ENCODE assay signal across 23 cellular contexts in the genomic region with DNA sequence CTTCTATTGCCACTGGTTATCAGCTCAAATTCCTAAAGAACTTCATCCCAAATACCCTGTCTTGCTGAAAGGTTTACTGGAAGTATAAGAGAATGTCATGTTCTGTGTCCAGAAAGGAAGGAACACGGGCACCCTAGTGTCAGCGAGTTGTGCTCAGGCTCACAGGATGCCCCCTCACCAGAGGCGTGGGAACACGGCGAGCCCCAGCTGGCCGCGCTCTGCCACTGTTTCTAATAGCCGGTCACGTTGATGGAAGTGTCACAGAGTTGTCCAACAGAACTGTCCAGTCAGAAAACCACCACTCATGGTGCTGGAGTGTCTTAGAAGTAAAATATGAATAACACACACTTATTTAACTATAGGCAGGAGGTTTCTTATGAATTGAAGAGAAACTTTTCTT.
DNase-seq lines count a peak whose midpoint lies in the region; ATAC-seq, FAIRE-seq and TF ChIP-seq lines count a peak whose summit lies in the region.
"Had no signal": no experiment of that assay in that cellular context is flagged by ENCODE, and none has a peak within 500 bp of the region (broad histone marks: within the 10 kb centered on the region; RNA-seq: fewer than 3 reads in every experiment).

No MANE protein-coding gene starts in this region.

- WGBS in GM12878 (ENCODE audit: insufficient coverage, insufficient replicate concordance, low lambda C conversion rate, missing lambda C conversion rate), result 89% methylated on average over 9 of the region's 9 CpGs

- no peak for FAIRE-seq in GM12878 (lab: Jason Lieb, UNC)
- FAIRE-seq: astrocyte had no signal

- TSS peak; percentile 28 for BruUV-seq in GM12878 (replicated peaks; lab: Mats Ljungman, UMichigan)

- intact Hi-C loops in activated B cell treated with CpG ODN at 0.5 μM for 24 hours (cut with micrococcal nuclease) (no loop called here), GM12878 (cut with micrococcal nuclease; ENCODE audit: unreplicated experiment) (no loop called here)

- no peak overlapping the region for H2AFZ ChIP-seq in GM12878 (ENCODE audit: control insufficient read depth, low read depth, low read length)

- no peaks in the 10 kb centered on the region; the same call in 1 of the 2 replicates for H3K79me2 ChIP-seq in GM12878 (ENCODE audit: control insufficient read depth, insufficient read depth, low read length)

- no peak for TF ChIP-seq CTCF in activated B cell treated with CpG ODN at 0.5 μM for 24 hours (IDR thresholded peaks at IDR 0.05)
- no peak for TF ChIP-seq CTCF in GM12878 (IDR thresholded peaks at IDR 0.05 in 2 of 3, conservative IDR thresholded peaks at IDR 0.05 in 1 of 3; ENCODE audit: control insufficient read depth in 2 of 3, extremely low read depth in 1 of 3, insufficient read depth in 1 of 3, low read depth in 3 of 3, low read length in 3 of 3)

- no peak overlapping the region for H3K9ac ChIP-seq in GM12878 (ENCODE audit: control insufficient read depth, insufficient read depth, low read length)

- CTCF ChIA-PET in activated B cell treated with CpG ODN at 0.5 μM for 24 hours (lab: Charles Lee) (interaction anchor here (1.8 kb wide), 1 partner anchor 41 kb away, joined by 5 read pairs; no protein-coding TSS in a partner anchor), GM12878 (lab: Yijun Ruan, JAX) (interaction anchor here (0.7 to 3.9 kb wide), 8 partner anchors 9 to 213 kb away, joined by 3 to 12 read pairs (median 4); no protein-coding TSS in a partner anchor)

- H3K4me3 Mint-ChIP-seq in activated naive CD4-positive, alpha-beta T cell treated with anti-CD3 and anti-CD28 coated beads, Interleukin-2, amount 50 U/mL, for 24 hours, result peak overlapping the region; percentile 33
- H3K4me3 Mint-ChIP-seq in activated B cell treated with CpG ODN at 0.5 μM for 24 hours, result no peak overlapping the region
- H3K4me3 Mint-ChIP-seq in stimulated activated naive B cell treated with anti-CD40 and anti-IgM and Interleukin-4, amounts not matched to agents 10 μg/mL and 1 μg/mL and 100 μg/mL, for 72 hours, result no peak overlapping the region
- H3K4me3 Mint-ChIP-seq: dendritic cell treated with granulocyte-macrophage colony-stimulating factor and Interleukin-4, amounts not matched to agents 40 ng/mL and 50 ng/mL, for 4 days; HFFc6 had no signal

- H3K4me1 ChIP-seq in GM12878 (ENCODE audit: control insufficient read depth, insufficient read depth, low read length), result no peaks in the 10 kb centered on the region
- H3K4me1 ChIP-seq: lower lobe of right lung had no signal

- H3K9me3 ChIP-seq in GM12878 (replicated peaks; ENCODE audit: control insufficient read depth, insufficient read depth, low read length), result no peaks in the 10 kb centered on the region
- H3K9me3 ChIP-seq: lower lobe of right lung had no signal

- in situ Hi-C loops in GM12878 (cut with MboI), result no loop called here

- no peak for DNase-seq in activated naive CD4-positive, alpha-beta T cell treated with anti-CD3 and anti-CD28 coated beads, Interleukin-2, amount 50 U/mL, for 16 hours
- DNase-seq in activated B cell treated with CpG ODN at 0.5 μM for 24 hours (no peak), GM12878 (ENCODE audit: low read depth, low spot score) (no peak), NCI-H748 treated with DMSO at 0.1 percent for 48 hours (lab: John Stamatoyannopoulos, UW) (no peak), MV-4-11 (lab: John Stamatoyannopoulos, UW) (no peak)
- no peak for DNase-seq in stimulated activated naive B cell treated with anti-CD40 and anti-IgM and Interleukin-4, amounts not matched to agents 10 μg/mL and 1 μg/mL and 100 μg/mL, for 72 hours
- DNase-seq: activated gamma-delta T cell, caudate nucleus, glutamatergic neuron, HFFc6, lower lobe of right lung, NCI-H2081, NCI-H226, T1000, trophoblast cell had no signal

- no peak for TF ChIP-seq EP300 in GM12878 (IDR thresholded peaks at IDR 0.05; ENCODE audit: borderline replicate concordance in 1 of 2, control insufficient read depth in 1 of 2, low read depth in 2 of 2, low read length in 2 of 2)

- no peaks in the 10 kb centered on the region for H3K27me3 ChIP-seq in GM12878 (replicated peaks in 1 of 2; ENCODE audit: control insufficient read depth in 2 of 2, insufficient read depth in 2 of 2, low read length in 1 of 2)

- no peak overlapping the region for H3K4me3 ChIP-seq in GM12878
- H3K4me3 ChIP-seq: lower lobe of right lung had no signal

- RAD21 ChIA-PET in GM12878 (lab: Charles Lee; ENCODE audit: unreplicated experiment), result interaction anchor here (1.4 kb wide), 1 partner anchor 10 kb away, joined by 5 read pairs; no protein-coding TSS in a partner anchor

- H3K27ac ChIP-seq in GM12878 (ENCODE audit: control insufficient read depth, insufficient read depth), result no peak overlapping the region
- H3K27ac ChIP-seq: lower lobe of right lung, RWPE1 had no signal

- peaks cover 98% of the 10 kb centered on the region for H3K4me1 Mint-ChIP-seq in activated naive CD4-positive, alpha-beta T cell treated with anti-CD3 and anti-CD28 coated beads, Interleukin-2, amount 50 U/mL, for 24 hours
- peaks cover 84% of the 10 kb centered on the region for H3K4me1 Mint-ChIP-seq in activated B cell treated with CpG ODN at 0.5 μM for 24 hours
- peaks cover 48 to 70% of the 10 kb centered on the region in 2 donors for H3K4me1 Mint-ChIP-seq in stimulated activated naive B cell treated with anti-CD40 and anti-IgM and Interleukin-4, amounts not matched to agents 10 μg/mL and 1 μg/mL and 100 μg/mL, for 72 hours

- H3K36me3 Mint-ChIP-seq in activated naive CD4-positive, alpha-beta T cell treated with anti-CD3 and anti-CD28 coated beads, Interleukin-2, amount 50 U/mL, for 24 hours, result peaks cover 28% of the 10 kb centered on the region
- H3K36me3 Mint-ChIP-seq in activated B cell treated with CpG ODN at 0.5 μM for 24 hours (ENCODE audit: low read depth), result peaks cover 97% of the 10 kb centered on the region
- peaks cover 40 to 77% of the 10 kb centered on the region in 2 donors for H3K36me3 Mint-ChIP-seq in stimulated activated naive B cell treated with anti-CD40 and anti-IgM and Interleukin-4, amounts not matched to agents 10 μg/mL and 1 μg/mL and 100 μg/mL, for 72 hours

- no peaks in the 10 kb centered on the region for H3K9me3 Mint-ChIP-seq in activated naive CD4-positive, alpha-beta T cell treated with anti-CD3 and anti-CD28 coated beads, Interleukin-2, amount 50 U/mL, for 24 hours
- no peaks in the 10 kb centered on the region for H3K9me3 Mint-ChIP-seq in activated B cell treated with CpG ODN at 0.5 μM for 24 hours
- H3K9me3 Mint-ChIP-seq in stimulated activated naive B cell treated with anti-CD40 and anti-IgM and Interleukin-4, amounts not matched to agents 10 μg/mL and 1 μg/mL and 100 μg/mL, for 72 hours, result no peaks in the 10 kb centered on the region
- H3K9me3 Mint-ChIP-seq: dendritic cell treated with granulocyte-macrophage colony-stimulating factor and Interleukin-4, amounts not matched to agents 40 ng/mL and 50 ng/mL, for 4 days; HFFc6 had no signal

- H3K27ac Mint-ChIP-seq in activated naive CD4-positive, alpha-beta T cell treated with anti-CD3 and anti-CD28 coated beads, Interleukin-2, amount 50 U/mL, for 24 hours, result peak overlapping the region; percentile 92
- peak overlapping the region; percentile 35 for H3K27ac Mint-ChIP-seq in activated B cell treated with CpG ODN at 0.5 μM for 24 hours
- peak overlapping the region; percentile 67 for H3K27ac Mint-ChIP-seq in stimulated activated naive B cell treated with anti-CD40 and anti-IgM and Interleukin-4, amounts not matched to agents 10 μg/mL and 1 μg/mL and 100 μg/mL, for 72 hours
- H3K27ac Mint-ChIP-seq: dendritic cell treated with granulocyte-macrophage colony-stimulating factor and Interleukin-4, amounts not matched to agents 40 ng/mL and 50 ng/mL, for 4 days; HFFc6; progenitor cell of endocrine pancreas had no signal

- H3K4me2 ChIP-seq in GM12878 (ENCODE audit: control insufficient read depth, insufficient read depth), result no peak overlapping the region

- H3K27me3 Mint-ChIP-seq in activated naive CD4-positive, alpha-beta T cell treated with anti-CD3 and anti-CD28 coated beads, Interleukin-2, amount 50 U/mL, for 24 hours, result no peaks in the 10 kb centered on the region
- no peaks in the 10 kb centered on the region for H3K27me3 Mint-ChIP-seq in activated B cell treated with CpG ODN at 0.5 μM for 24 hours
- no peaks in the 10 kb centered on the region for H3K27me3 Mint-ChIP-seq in stimulated activated naive B cell treated with anti-CD40 and anti-IgM and Interleukin-4, amounts not matched to agents 10 μg/mL and 1 μg/mL and 100 μg/mL, for 72 hours
- H3K27me3 Mint-ChIP-seq: dendritic cell treated with granulocyte-macrophage colony-stimulating factor and Interleukin-4, amounts not matched to agents 40 ng/mL and 50 ng/mL, for 4 days had no signal

- no peak for TF ChIP-seq POLR2A in GM12878 (IDR thresholded peaks at IDR 0.05; ENCODE audit: low read depth, low read length)

- POLR2A ChIA-PET in activated B cell treated with CpG ODN at 0.5 μM for 24 hours (lab: Charles Lee), result interaction anchor here (0.9 to 1.7 kb wide), 2 partner anchors 20 to 33 kb away, joined by 3 to 4 read pairs; no protein-coding TSS in a partner anchor
- POLR2A ChIA-PET in GM12878 (lab: Charles Lee), result no interaction called here

- H3K36me3 ChIP-seq in GM12878 (ENCODE audit: control insufficient read depth in 2 of 2, insufficient read depth in 2 of 2, low read length in 1 of 2), result peaks cover 13 to 21% of the 10 kb centered on the region in 2 experiments; a peak in 3 of 4 replicates

- no peak for TF ChIP-seq RAD21 in GM12878 (IDR thresholded peaks at IDR 0.05; ENCODE audit: insufficient read depth, low read depth, low read length)

- ATAC-seq in activated B cell treated with CpG ODN at 0.5 μM for 24 hours (ENCODE audit: low read depth), result no peak
- no peak for ATAC-seq in GM12878
- ATAC-seq in stimulated activated naive B cell treated with anti-CD40 and anti-IgM and Interleukin-4, amounts not matched to agents 10 μg/mL and 1 μg/mL and 100 μg/mL, for 72 hours (replicated peaks), result no peak
- no peak for ATAC-seq in HG02623 (IDR thresholded peaks at IDR 0.05; ENCODE audit: unreplicated experiment)
- ATAC-seq: lower lobe of right lung, sciatic nerve, SK-N-SH treated with all-trans-retinoic acid at 6 μM for 48 hours had no signal

- SMC1A ChIA-PET in GM12878 (lab: Charles Lee; ENCODE audit: uncharacterized antibody, unreplicated experiment), result interaction anchor here (0.8 to 1.5 kb wide), 6 partner anchors 9 to 167 kb away, joined by 3 to 7 read pairs (median 3); no protein-coding TSS in a partner anchor

- H4K20me1 ChIP-seq in GM12878 (ENCODE audit: control insufficient read depth, insufficient read depth), result no peaks in the 10 kb centered on the region; the same call in 1 of the 2 replicates

TF ChIP-seq in GM12878, 131 proteins besides CTCF, POLR2A, EP300 and RAD21 (continues in another document):
- TF ChIP-seq EGR1 (IDR thresholded peaks at IDR 0.05; ENCODE audit: borderline replicate concordance in 1 of 2, low read depth in 2 of 2, low read length in 2 of 2) (no peak), MEF2A (IDR thresholded peaks at IDR 0.05; ENCODE audit: insufficient read depth, low read depth, low read length) (no peak), TCF12 (IDR thresholded peaks at IDR 0.05; ENCODE audit: low read depth, low read length) (no peak), EZH2 (IDR thresholded peaks at IDR 0.05; ENCODE audit: borderline replicate concordance, control insufficient read depth, low read depth, low read length) (no peak), PML (IDR thresholded peaks at IDR 0.05; ENCODE audit: low read length) (no peak)

Comparison
In these comparisons a context has a peak if more than half of its experiments do, and no peak if none do; other contexts are left out.
1. H3K27ac Mint-ChIP-seq: peak in every context shown above with its lines; median percentile 92 in activated naive CD4-positive, alpha-beta T cell treated with anti-CD3 and anti-CD28 coated beads, Interleukin-2, amount 50 U/mL, for 24 hours; 67 in stimulated activated naive B cell treated with anti-CD40 and anti-IgM and Interleukin-4, amounts not matched to agents 10 μg/mL and 1 μg/mL and 100 μg/mL, for 72 hours; 35 in activated B cell treated with CpG ODN at 0.5 μM for 24 hours.